In genomic region chr21:34282223-34282622, GRCh38 we compare ENCODE assay signal across 20 cellular contexts.
DNase-seq lines count a peak whose midpoint lies in the region; ATAC-seq and TF ChIP-seq lines count a peak whose summit lies in the region.
"Had no signal": no experiment of that assay in that cellular context is flagged by ENCODE, and none has a peak within 500 bp of the region (broad histone marks: within the 10 kb centered on the region; RNA-seq: fewer than 3 reads in every experiment).

No MANE protein-coding gene starts in this region.

- H3K4me1 ChIP-seq in naive thymus-derived CD4-positive, alpha-beta T cell (ENCODE audit: control insufficient read depth in 2 of 2, insufficient read depth in 2 of 2, low read length in 2 of 2) = no peaks in the 10 kb centered on the region
- H3K4me1 ChIP-seq: spleen had no signal

- no peak overlapping the region for H3K4me3 ChIP-seq in fibroblast of mammary gland (ENCODE audit: control insufficient read depth, low read depth, low read length)
- no peak overlapping the region for H3K4me3 ChIP-seq in naive thymus-derived CD4-positive, alpha-beta T cell (ENCODE audit: low read length)
- H3K4me3 ChIP-seq: body of pancreas, PC-9, spleen had no signal

- peaks cover 0 to 1% (median 0%) of the 10 kb centered on the region in 5 donors for H3K27me3 Mint-ChIP-seq in naive thymus-derived CD4-positive, alpha-beta T cell
- H3K27me3 Mint-ChIP-seq: activated naive CD8-positive, alpha-beta T cell had no signal

- no peak overlapping the region for H3K27ac ChIP-seq in naive thymus-derived CD4-positive, alpha-beta T cell (ENCODE audit: low read depth, low read length)
- H3K27ac ChIP-seq: body of pancreas, HL-60, PC-9, spleen had no signal

- no peaks in the 10 kb centered on the region for H3K36me3 ChIP-seq in naive thymus-derived CD4-positive, alpha-beta T cell (ENCODE audit: control insufficient read depth in 2 of 3, insufficient read depth in 3 of 3, low read length in 3 of 3)
- H3K36me3 ChIP-seq: spleen had no signal

- H3K9me3 ChIP-seq in naive thymus-derived CD4-positive, alpha-beta T cell (ENCODE audit: control insufficient read depth in 2 of 3, low read length in 3 of 3) = peaks cover 0 to 2% (median 0%) of the 10 kb centered on the region in 3 experiments

- CTCF ChIA-PET in naive thymus-derived CD4-positive, alpha-beta T cell (lab: Charles Lee) = no interaction called here

- intact Hi-C loops in naive thymus-derived CD4-positive, alpha-beta T cell (cut with micrococcal nuclease) = no loop called here

- POLR2A ChIA-PET in naive thymus-derived CD4-positive, alpha-beta T cell (lab: Charles Lee) = no interaction called here

- H3K27ac Mint-ChIP-seq in naive thymus-derived CD4-positive, alpha-beta T cell = no peak overlapping the region
- H3K27ac Mint-ChIP-seq: activated naive CD8-positive, alpha-beta T cell; T-helper 1 cell treated with Interleukin-12 subunit alpha and Interleukin-12 subunit beta and Interleukin-4 antibody, amounts not matched to agents 30 μg/mL and 1 μg/mL, for 36 hours; type B pancreatic cell had no signal

- H3K36me3 Mint-ChIP-seq in naive thymus-derived CD4-positive, alpha-beta T cell = peaks cover 0 to 7% (median 3%) of the 10 kb centered on the region in 5 donors

- no peaks in the 10 kb centered on the region for H3K4me1 Mint-ChIP-seq in naive thymus-derived CD4-positive, alpha-beta T cell

- no peak overlapping the region for H3K4me3 Mint-ChIP-seq in naive thymus-derived CD4-positive, alpha-beta T cell
- H3K4me3 Mint-ChIP-seq: activated naive CD8-positive, alpha-beta T cell; T-helper 1 cell treated with Interleukin-12 subunit alpha and Interleukin-12 subunit beta and Interleukin-4 antibody, amounts not matched to agents 30 μg/mL and 1 μg/mL, for 36 hours; type B pancreatic cell had no signal

- ATAC-seq in GM18861 (IDR thresholded peaks at IDR 0.05; ENCODE audit: unreplicated experiment) = no peak
- ATAC-seq in naive thymus-derived CD4-positive, alpha-beta T cell = no peak
- ATAC-seq: body of pancreas had no signal

- DNase-seq in AG08395 (ENCODE audit: low spot score) (peak; percentile 11), EH (ENCODE audit: low read depth) (peak; percentile 35), RKO (ENCODE audit: low spot score) (peak; percentile 77), fibroblast of mammary gland (ENCODE audit: low read depth) (peak; percentile 21), NOMO-1 treated with dmso at 0.1 percent for 144 hours (lab: John Stamatoyannopoulos, UW; ENCODE audit: unreplicated experiment) (no peak), HUDEP-2 (lab: John Stamatoyannopoulos, UW; ENCODE audit: unreplicated experiment in 76 of 76) (no peak)
- DNase-seq in naive thymus-derived CD4-positive, alpha-beta T cell = no peak
- DNase-seq: activated CD4-positive, alpha-beta T cell treated with anti-CD3 and anti-CD28 coated beads, Interleukin-2, amount 50 U/mL, for 4 hours; body of pancreas; NCI-H1694 treated with DMSO at 0.1 percent for 48 hours; NCI-H82; PC-9; retina; spleen; stimulated activated CD4-positive, alpha-beta T cell treated with anti-CD3 and anti-CD28 coated beads, Interleukin-4, amount 100 ng/mL, for 24 hours had no signal

- TF ChIP-seq CTCF in fibroblast of mammary gland (conservative IDR thresholded peaks at IDR 0.05; ENCODE audit: control insufficient read depth, insufficient read depth, low read depth, low read length) = no peak

- H3K27me3 ChIP-seq in naive thymus-derived CD4-positive, alpha-beta T cell (ENCODE audit: control insufficient read depth in 2 of 2, insufficient read depth in 2 of 2, low read length in 2 of 2) = no peaks in the 10 kb centered on the region
- H3K27me3 ChIP-seq: body of pancreas, spleen had no signal

- H3K9me3 Mint-ChIP-seq in naive thymus-derived CD4-positive, alpha-beta T cell = peaks cover 0 to 14% (median 9%) of the 10 kb centered on the region in 11 donors

Comparison
In these comparisons a context has a peak if more than half of its experiments do, and no peak if none do; other contexts are left out.
1. DNase-seq: peak in AG08395 (single experiment), EH (single experiment), RKO (single experiment) and fibroblast of mammary gland (single experiment); none in NOMO-1 treated with dmso at 0.1 percent for 144 hours (single experiment), HUDEP-2 (0 of 76) and naive thymus-derived CD4-positive, alpha-beta T cell (0 of 9).